ENCODE assay signal across 1 cellular context in genomic region chr17:67364847-67365761, GRCh38.
TF ChIP-seq lines count a peak whose summit lies in the region.

No MANE protein-coding gene starts in this region.

TF ChIP-seq in IMR-90, 13 proteins besides CTCF, POLR2A, EP300 and RAD21 (continued from another document):
- TF ChIP-seq, protein P1, sequence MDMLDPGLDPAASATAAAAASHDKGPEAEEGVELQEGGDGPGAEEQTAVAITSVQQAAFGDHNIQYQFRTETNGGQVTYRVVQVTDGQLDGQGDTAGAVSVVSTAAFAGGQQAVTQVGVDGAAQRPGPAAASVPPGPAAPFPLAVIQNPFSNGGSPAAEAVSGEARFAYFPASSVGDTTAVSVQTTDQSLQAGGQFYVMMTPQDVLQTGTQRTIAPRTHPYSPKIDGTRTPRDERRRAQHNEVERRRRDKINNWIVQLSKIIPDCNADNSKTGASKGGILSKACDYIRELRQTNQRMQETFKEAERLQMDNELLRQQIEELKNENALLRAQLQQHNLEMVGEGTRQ (IDR thresholded peaks at IDR 0.05; ENCODE audit: low read depth, low read length), result no peak
- TF ChIP-seq NFE2L2 (IDR thresholded peaks at IDR 0.05; ENCODE audit: low read depth, low read length), result no peak
